Comparison of ENCODE assay signal across 25 cellular contexts in the genomic region with DNA sequence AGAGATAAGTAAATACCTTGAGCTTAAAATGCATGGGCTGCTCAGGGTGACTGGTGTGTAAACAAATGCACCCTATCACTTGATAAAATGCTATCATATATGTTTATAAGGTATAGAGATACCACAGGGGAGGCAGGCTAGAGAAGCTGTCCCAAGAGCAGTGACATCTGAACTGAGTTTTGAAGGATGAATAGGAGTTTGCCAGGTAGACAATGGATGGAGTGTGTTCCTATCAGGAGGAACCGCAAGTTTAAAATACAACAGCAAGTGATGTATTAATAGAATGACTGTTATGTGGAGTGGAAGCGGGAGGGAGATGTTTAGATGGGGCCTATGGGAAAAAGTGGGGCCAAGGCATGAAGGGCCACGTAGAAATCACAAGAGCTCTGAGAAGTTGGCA.
"Had no signal": no experiment of that assay in that cellular context is flagged by ENCODE, and none has a peak within 500 bp of the region (broad histone marks: within the 10 kb centered on the region; RNA-seq: fewer than 3 reads in every experiment).

No MANE protein-coding gene starts in this region.

- H3K4me3 ChIP-seq: body of pancreas, colonic mucosa, gastrocnemius medialis, left ventricle myocardium inferior, lung, mucosa of descending colon, thoracic aorta, uterus had no signal

- H3K27me3 Mint-ChIP-seq: activated naive CD4-positive, alpha-beta T cell treated with anti-CD3 and anti-CD28 coated beads, Interleukin-2, amount 50 U/mL, for 24 hours; activated T-cell treated with anti-CD3 and anti-CD28 coated beads, Interleukin-2, amount 50 U/mL, for 24 hours; activated T-helper 17 cell treated with anti-CD3 and anti-CD28 coated beads, Interleukin-2, amount 50 U/mL, for 72 hours; effector memory CD8-positive, alpha-beta T cell; natural killer cell treated with Interleukin-12 subunit alpha and Interleukin-12 subunit beta and Interleukin-15 and Interleukin-18, amount 100 ng/mL, for 72 hours; T-helper 17 cell; type B pancreatic cell had no signal

- H3K27ac ChIP-seq: body of pancreas, colonic mucosa, gastrocnemius medialis, left ventricle myocardium inferior, thoracic aorta, uterus had no signal

- DNase-seq: activated CD4-positive, alpha-beta T cell treated with anti-CD3 and anti-CD28 coated beads for 1 hour; activated CD4-positive, alpha-beta T cell treated with anti-CD3 and anti-CD28 coated beads, Interleukin-2, amount 50 U/mL, for 48 hours; activated CD8-positive, alpha-beta memory T cell treated with anti-CD3 and anti-CD28 coated beads for 24 hours; activated CD8-positive, alpha-beta memory T cell treated with anti-CD3 and anti-CD28 coated beads, Interleukin-2, amount 50 U/mL, for 4 hours; activated T-cell treated with anti-CD3 and anti-CD28 coated beads, Interleukin-2, amount 50 U/mL, for 24 hours; anterior cingulate cortex; body of pancreas; colonic mucosa; effector memory CD8-positive, alpha-beta T cell; gastrocnemius medialis; left ventricle myocardium inferior; mucosa of descending colon; right cardiac atrium; stimulated activated CD4-positive, alpha-beta T cell treated with anti-CD3 and anti-CD28 coated beads, Interleukin-15, amount 100 ng/mL, for 24 hours; stimulated activated CD4-positive, alpha-beta T cell treated with anti-CD3 and anti-CD28 coated beads, Interleukin-2, amount 100 ng/mL, for 24 hours; stimulated activated naive CD4-positive, alpha-beta T cell treated with Interleukin-2 at 50 U/mL for 16 hours; T-helper 17 cell; T1000; uterus had no signal

- H3K4me1 Mint-ChIP-seq: activated naive CD4-positive, alpha-beta T cell treated with anti-CD3 and anti-CD28 coated beads, Interleukin-2, amount 50 U/mL, for 24 hours had no signal

- H3K9me3 ChIP-seq: body of pancreas, colonic mucosa, gastrocnemius medialis, left ventricle myocardium inferior, mucosa of descending colon, thoracic aorta, uterus had no signal

- H3K27me3 ChIP-seq: body of pancreas, colonic mucosa, gastrocnemius medialis, uterus had no signal

- ATAC-seq: activated T-helper 17 cell treated with anti-CD3 and anti-CD28 coated beads, Interleukin-2, amount 50 U/mL, for 72 hours; body of pancreas; effector memory CD8-positive, alpha-beta T cell; gastrocnemius medialis; mucosa of descending colon; natural killer cell treated with Interleukin-12 subunit alpha and Interleukin-12 subunit beta and Interleukin-15 and Interleukin-18, amount 100 ng/mL, for 72 hours; right cardiac atrium; T-helper 17 cell had no signal

- H3K9me3 Mint-ChIP-seq: activated naive CD4-positive, alpha-beta T cell treated with anti-CD3 and anti-CD28 coated beads, Interleukin-2, amount 50 U/mL, for 24 hours; activated T-cell treated with anti-CD3 and anti-CD28 coated beads, Interleukin-2, amount 50 U/mL, for 24 hours; activated T-helper 17 cell treated with anti-CD3 and anti-CD28 coated beads, Interleukin-2, amount 50 U/mL, for 72 hours; effector memory CD8-positive, alpha-beta T cell; natural killer cell treated with Interleukin-12 subunit alpha and Interleukin-12 subunit beta and Interleukin-15 and Interleukin-18, amount 100 ng/mL, for 72 hours; type B pancreatic cell had no signal

- H3K4me1 ChIP-seq: body of pancreas, colonic mucosa, gastrocnemius medialis, uterus had no signal

- H3K27ac Mint-ChIP-seq: activated naive CD4-positive, alpha-beta T cell treated with anti-CD3 and anti-CD28 coated beads, Interleukin-2, amount 50 U/mL, for 24 hours; activated T-cell treated with anti-CD3 and anti-CD28 coated beads, Interleukin-2, amount 50 U/mL, for 24 hours; activated T-helper 17 cell treated with anti-CD3 and anti-CD28 coated beads, Interleukin-2, amount 50 U/mL, for 72 hours; effector memory CD8-positive, alpha-beta T cell; natural killer cell treated with Interleukin-12 subunit alpha and Interleukin-12 subunit beta and Interleukin-15 and Interleukin-18, amount 100 ng/mL, for 72 hours; T-helper 17 cell; type B pancreatic cell had no signal

- H3K36me3 ChIP-seq: colonic mucosa, thoracic aorta, uterus had no signal

- H3K4me3 Mint-ChIP-seq: activated naive CD4-positive, alpha-beta T cell treated with anti-CD3 and anti-CD28 coated beads, Interleukin-2, amount 50 U/mL, for 24 hours; activated T-cell treated with anti-CD3 and anti-CD28 coated beads, Interleukin-2, amount 50 U/mL, for 24 hours; activated T-helper 17 cell treated with anti-CD3 and anti-CD28 coated beads, Interleukin-2, amount 50 U/mL, for 72 hours; effector memory CD8-positive, alpha-beta T cell; natural killer cell treated with Interleukin-12 subunit alpha and Interleukin-12 subunit beta and Interleukin-15 and Interleukin-18, amount 100 ng/mL, for 72 hours; T-helper 17 cell; type B pancreatic cell had no signal
